Comparison of ENCODE assay signal across 8 cellular contexts in the genomic region with DNA sequence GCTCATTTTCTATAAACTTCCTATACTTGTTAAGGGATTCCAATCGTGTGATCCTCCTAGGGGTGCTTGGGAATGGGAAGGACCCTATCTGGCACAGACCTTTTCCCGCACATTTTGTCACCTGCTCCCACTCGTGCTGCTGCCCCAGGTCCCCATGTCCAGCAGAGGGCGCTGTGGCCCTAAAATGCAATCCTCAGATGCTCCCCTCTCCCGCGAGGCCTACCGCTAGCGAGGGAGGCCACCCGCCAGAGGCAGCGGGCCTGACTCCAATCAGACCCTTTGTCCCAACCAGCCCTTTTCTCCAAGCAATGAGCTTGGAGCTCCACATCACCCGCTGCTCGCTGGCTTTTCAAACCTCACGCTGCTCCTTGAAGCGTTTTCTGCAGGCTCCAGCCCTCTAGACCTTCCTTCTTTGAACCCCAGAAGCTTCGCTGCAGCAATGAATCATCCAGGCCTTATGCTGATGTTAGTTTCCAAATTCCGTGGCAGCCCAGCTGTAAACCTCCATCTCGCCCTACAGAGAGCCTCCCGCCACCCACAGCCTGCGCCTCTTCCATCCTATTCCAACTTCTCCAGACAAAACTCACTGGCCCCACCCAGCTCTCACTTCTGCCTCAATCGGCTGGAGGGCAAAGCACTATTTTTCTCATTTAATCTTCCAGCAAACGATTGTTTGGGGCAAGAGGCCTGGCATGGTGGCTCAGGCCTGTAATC. TPM values are rescaled to one million over a fixed set of nuclear protein-coding genes. Genes with fewer than 3 reads are reported as not detected.
A peak's percentile ranks its signal among the peaks of the same experiment; 100 is the strongest.
DNase-seq lines count a peak whose midpoint lies in the region; ATAC-seq and TF ChIP-seq lines count a peak whose summit lies in the region.

No MANE protein-coding gene starts in this region.

- ATAC-seq in activated naive CD8-positive, alpha-beta T cell treated with anti-CD3 and anti-CD28 coated beads, Interleukin-2, amount 10 ng/mL, durations not matched to agents 7 days and 5 days (ENCODE audit: low read depth), result peak; percentile 83
- no peak for ATAC-seq in HG02970 (IDR thresholded peaks at IDR 0.05; ENCODE audit: low FRiP score, unreplicated experiment)

- peaks cover 11% of the 10 kb centered on the region for H3K27me3 Mint-ChIP-seq in activated naive CD8-positive, alpha-beta T cell treated with anti-CD3 and anti-CD28 coated beads, Interleukin-2, amount 10 ng/mL, durations not matched to agents 7 days and 5 days

- intact Hi-C loops in cardiac septum (cut with DNase I), result loop anchor here (2.0 to 10.0 kb wide), 2 partner anchors 101 to 141 kb away; no protein-coding TSS in a partner anchor
- intact Hi-C loops in posterior vena cava (cut with DNase I), result loop anchor here (2.0 to 5.0 kb wide), 2 partner anchors 103 to 104 kb away; no protein-coding TSS in a partner anchor

- no peaks in the 10 kb centered on the region for H3K9me3 Mint-ChIP-seq in activated naive CD8-positive, alpha-beta T cell treated with anti-CD3 and anti-CD28 coated beads, Interleukin-2, amount 10 ng/mL, durations not matched to agents 7 days and 5 days

- H3K27ac Mint-ChIP-seq in activated naive CD8-positive, alpha-beta T cell treated with anti-CD3 and anti-CD28 coated beads, Interleukin-2, amount 10 ng/mL, durations not matched to agents 7 days and 5 days, result no peak overlapping the region

- peak; percentile 91 for TF ChIP-seq CTCF in GM12875 (IDR thresholded peaks at IDR 0.05; ENCODE audit: borderline replicate concordance, insufficient read depth, low read depth, low read length)

- POLR2A ChIA-PET in activated naive CD8-positive, alpha-beta T cell treated with anti-CD3 and anti-CD28 coated beads, Interleukin-2, amount 10 ng/mL, durations not matched to agents 7 days and 5 days (lab: Charles Lee), result no interaction called here

- no peak overlapping the region for H3K4me3 Mint-ChIP-seq in activated naive CD8-positive, alpha-beta T cell treated with anti-CD3 and anti-CD28 coated beads, Interleukin-2, amount 10 ng/mL, durations not matched to agents 7 days and 5 days

- DNase-seq in NCI-H1436 (lab: John Stamatoyannopoulos, UW) (peak; percentile 95), SW480 (ENCODE audit: low spot score) (peak; percentile 76), cardiac septum (ENCODE audit: low spot score) (peak; percentile 91), posterior vena cava (ENCODE audit: low spot score) (peak; percentile 97), ureter (ENCODE audit: low spot score) (peak; percentile 91)
- peak; percentile 89 for DNase-seq in activated naive CD8-positive, alpha-beta T cell treated with anti-CD3 and anti-CD28 coated beads, Interleukin-2, amount 10 ng/mL, durations not matched to agents 7 days and 5 days

- H3K4me1 Mint-ChIP-seq in activated naive CD8-positive, alpha-beta T cell treated with anti-CD3 and anti-CD28 coated beads, Interleukin-2, amount 10 ng/mL, durations not matched to agents 7 days and 5 days, result peaks cover 5% of the 10 kb centered on the region

- no peak overlapping the region for H3K4me3 ChIP-seq in GM12875 (ENCODE audit: low read depth, low read length)

- H3K36me3 Mint-ChIP-seq in activated naive CD8-positive, alpha-beta T cell treated with anti-CD3 and anti-CD28 coated beads, Interleukin-2, amount 10 ng/mL, durations not matched to agents 7 days and 5 days, result no peaks in the 10 kb centered on the region

RNA-seq across cellular contexts. Expression of a gene that starts 23.6 kb away (rescaled TPM):
- under 1 TPM; 0.36 to 0.45 TPM for total RNA-seq in activated naive CD8-positive, alpha-beta T cell treated with anti-CD3 and anti-CD28 coated beads, Interleukin-2, amount 10 ng/mL, durations not matched to agents 7 days and 5 days
- 5.7 TPM for total RNA-seq in cardiac septum
- 10 to 100 TPM; 10.4 to 12.6 TPM for total RNA-seq in posterior vena cava
- 3.9 TPM for total RNA-seq in ureter

RNA-seq across cellular contexts. Expression of a gene that starts 30.5 kb away (rescaled TPM):
- total RNA-seq in activated naive CD8-positive, alpha-beta T cell treated with anti-CD3 and anti-CD28 coated beads, Interleukin-2, amount 10 ng/mL, durations not matched to agents 7 days and 5 days, result 10 to 100 TPM; 56.8 to 57.6 TPM
- total RNA-seq in cardiac septum, result 23.8 TPM
- total RNA-seq in posterior vena cava, result 10 to 100 TPM; 28.5 to 36.4 TPM
- total RNA-seq in ureter, result 66.5 TPM
